ENCODE assay signal across 13 cellular contexts in genomic region chr2:233464056-233464455, GRCh38.
"Had no signal": no experiment of that assay in that cellular context is flagged by ENCODE, and none has a peak within 500 bp of the region (broad histone marks: within the 10 kb centered on the region; RNA-seq: fewer than 3 reads in every experiment).

No MANE protein-coding gene starts in this region.

- DNase-seq: activated CD4-positive, alpha-beta T cell treated with anti-CD3 and anti-CD28 coated beads for 1 hour; activated CD4-positive, alpha-beta T cell treated with anti-CD3 and anti-CD28 coated beads, Interleukin-2, amount 50 U/mL, for 4 hours; activated naive CD4-positive, alpha-beta T cell treated with anti-CD3 and anti-CD28 coated beads for 36 hours; activated naive CD8-positive, alpha-beta T cell treated with anti-CD3 and anti-CD28 coated beads, Interleukin-2, amount 50 U/mL, for 24 hours; activated T-cell treated with anti-CD3 and anti-CD28 coated beads for 4 hours; effector CD8-positive, alpha-beta T cell; foreskin fibroblast; immature natural killer cell; stimulated activated CD4-positive, alpha-beta T cell treated with anti-CD3 and anti-CD28 coated beads, Interleukin-2, amount 100 ng/mL, for 48 hours; T-cell had no signal

- H3K27ac ChIP-seq: SK-N-MC, VCaP had no signal

- ATAC-seq: activated naive CD8-positive, alpha-beta T cell treated with anti-CD3 and anti-CD28 coated beads, Interleukin-2, amount 50 U/mL, for 24 hours; stimulated activated memory B cell treated with anti-CD40 and anti-IgM and Interleukin-4, amounts not matched to agents 10 μg/mL and 1 μg/mL and 100 μg/mL, for 72 hours; T-cell had no signal

- H3K4me3 ChIP-seq: SK-N-MC had no signal
